21 cellular contexts compared by ENCODE assay signal in genomic region chr5:126883801-126884200, GRCh38.
DNase-seq lines count a peak whose midpoint lies in the region; TF ChIP-seq lines count a peak whose summit lies in the region.
"Had no signal": no experiment of that assay in that cellular context is flagged by ENCODE, and none has a peak within 500 bp of the region (broad histone marks: within the 10 kb centered on the region; RNA-seq: fewer than 3 reads in every experiment).

No MANE protein-coding gene starts in this region.

- 28% methylated on average over 2 of the region's 2 CpGs for WGBS in hepatocyte (ENCODE audit: low lambda C conversion rate, missing lambda C conversion rate)
- no CpG with 5 or more reads among the region's 2 CpGs for WGBS in trophoblast cell (ENCODE audit: extremely low coverage, insufficient coverage, insufficient read length)

- H2BK120ac ChIP-seq in trophoblast cell (ENCODE audit: insufficient read depth, low read length, poor library complexity): no peak overlapping the region

- H4K20me1 ChIP-seq in hepatocyte (ENCODE audit: insufficient read depth, poor library complexity, severe bottlenecking): no peaks in the 10 kb centered on the region

- H3K4me2 ChIP-seq in hepatocyte (peak overlapping the region; percentile 5), trophoblast cell (ENCODE audit: low read length) (no peak overlapping the region)

- no peak overlapping the region for H3K4ac ChIP-seq in trophoblast cell (ENCODE audit: low read depth, low read length)

- H3K27ac ChIP-seq in hepatocyte (no peak overlapping the region), uterus (peak overlapping the region; percentile 52 to 54), tibial artery (no peak overlapping the region), trophoblast cell (ENCODE audit: low read depth, low read length) (no peak overlapping the region)
- H3K27ac ChIP-seq: 22Rv1, adrenal gland had no signal

- no peak overlapping the region for H3K18ac ChIP-seq in trophoblast cell (ENCODE audit: low read length)

- no peak overlapping the region for H3K23ac ChIP-seq in trophoblast cell (ENCODE audit: low read length)

- H3K9me2 ChIP-seq in hepatocyte (replicated peaks; ENCODE audit: insufficient read depth): no peaks in the 10 kb centered on the region

- H3K4me1 ChIP-seq in adipocyte (ENCODE audit: control insufficient read depth, insufficient read depth, low read length) (peaks cover 8% of the 10 kb centered on the region), hepatocyte (ENCODE audit: insufficient read depth) (no peaks in the 10 kb centered on the region), uterus (no peaks in the 10 kb centered on the region), tibial artery (no peaks in the 10 kb centered on the region), trophoblast cell (ENCODE audit: control insufficient read depth in 1 of 2, insufficient read depth in 2 of 2, low read length in 2 of 2) (no peaks in the 10 kb centered on the region)
- H3K4me1 ChIP-seq: adrenal gland had no signal

- no peak overlapping the region for H4K8ac ChIP-seq in trophoblast cell (ENCODE audit: low read depth, low read length)

- H3K4me3 ChIP-seq in adipocyte (ENCODE audit: low read length) (no peak overlapping the region), hepatocyte (no peak overlapping the region), uterus (no peak overlapping the region), tibial artery (no peak overlapping the region), trophoblast cell (ENCODE audit: low read depth, low read length) (no peak overlapping the region)
- H3K4me3 ChIP-seq: adrenal gland had no signal

- no peaks in the 10 kb centered on the region for H3K79me2 ChIP-seq in hepatocyte
- H3K79me2 ChIP-seq in trophoblast cell (ENCODE audit: control insufficient read depth, insufficient read depth, low read length, poor library complexity): no peaks in the 10 kb centered on the region

- no peak overlapping the region for H4K12ac ChIP-seq in trophoblast cell (ENCODE audit: low read depth, low read length)

- TF ChIP-seq POLR2A in uterus (IDR thresholded peaks at IDR 0.05): no peak

- no peak overlapping the region for H2BK5ac ChIP-seq in trophoblast cell (ENCODE audit: low read depth, low read length, poor library complexity)

- H3K9ac ChIP-seq in adipocyte (ENCODE audit: low read length): no peak overlapping the region
- no peak overlapping the region for H3K9ac ChIP-seq in trophoblast cell (ENCODE audit: low read length)

- H3K27me3 ChIP-seq in adipocyte (replicated peaks; ENCODE audit: control insufficient read depth, insufficient read depth, low read length): peaks cover 10% of the 10 kb centered on the region
- H3K27me3 ChIP-seq in hepatocyte: no peaks in the 10 kb centered on the region
- no peaks in the 10 kb centered on the region for H3K27me3 ChIP-seq in uterus
- no peaks in the 10 kb centered on the region for H3K27me3 ChIP-seq in tibial artery
- no peaks in the 10 kb centered on the region for H3K27me3 ChIP-seq in trophoblast cell (ENCODE audit: insufficient read depth, low read length)
- H3K27me3 ChIP-seq: adrenal gland had no signal

- intact Hi-C loops in uterus (cut with DNase I; ENCODE audit: low total_unique reads): no loop called here
- intact Hi-C loops in tibial artery (cut with DNase I; ENCODE audit: low total_unique reads): no loop called here

- H3K9me3 ChIP-seq in adipocyte (ENCODE audit: control insufficient read depth, low read length) (no peaks in the 10 kb centered on the region), hepatocyte (ENCODE audit: low read depth) (no peaks in the 10 kb centered on the region), uterus (no peaks in the 10 kb centered on the region), tibial artery (no peaks in the 10 kb centered on the region), trophoblast cell (ENCODE audit: insufficient read depth, low read depth, low read length) (no peaks in the 10 kb centered on the region)
- H3K9me3 ChIP-seq: adrenal gland had no signal

- H2BK12ac ChIP-seq in trophoblast cell (ENCODE audit: low read length): no peak overlapping the region

- H3K14ac ChIP-seq in trophoblast cell (ENCODE audit: low read length): no peak overlapping the region

- H3K36me3 ChIP-seq in adipocyte (ENCODE audit: control insufficient read depth, insufficient read depth, low read length, severe bottlenecking) (no peaks in the 10 kb centered on the region), hepatocyte (replicated peaks; ENCODE audit: insufficient read depth, low read depth) (no peaks in the 10 kb centered on the region), uterus (no peaks in the 10 kb centered on the region), tibial artery (no peaks in the 10 kb centered on the region), trophoblast cell (ENCODE audit: control insufficient read depth in 1 of 2, insufficient read depth in 2 of 2, low read length in 2 of 2) (no peaks in the 10 kb centered on the region)
- H3K36me3 ChIP-seq: adrenal gland had no signal

- H3K79me1 ChIP-seq in trophoblast cell (ENCODE audit: low read length): no peaks in the 10 kb centered on the region

- peak; percentile 65 for DNase-seq in NCI-H82 (lab: John Stamatoyannopoulos, UW)
- DNase-seq in NCI-H82 treated with DMSO at 0.1 percent for 48 hours (lab: John Stamatoyannopoulos, UW; ENCODE audit: unreplicated experiment): no peak
- peak; percentile 8 for DNase-seq in adipocyte (ENCODE audit: low read depth)
- DNase-seq in hepatocyte (ENCODE audit: low spot score): no peak
- no peak for DNase-seq in uterus
- DNase-seq in T1000 (lab: John Stamatoyannopoulos, UW): no peak
- DNase-seq in tibial artery: no peak
- DNase-seq in trophoblast cell: no peak
- DNase-seq: activated CD8-positive, alpha-beta T cell treated with anti-CD3 and anti-CD28 coated beads, Interleukin-2, amount 10 ng/mL, durations not matched to agents 7 days and 5 days; activated naive CD4-positive, alpha-beta T cell; activated T-cell treated with anti-CD3 and anti-CD28 coated beads, Interleukin-2, amount 50 U/mL, for 1 hour; CD8-positive, alpha-beta T cell; cortex of kidney; glutamatergic neuron; NCI-H1436; retina; SHP77; stimulated activated CD4-positive, alpha-beta T cell treated with anti-CD3 and anti-CD28 coated beads, Interleukin-4, amount 100 ng/mL, for 24 hours; stimulated activated naive CD4-positive, alpha-beta T cell treated with Interleukin-2 at 50 U/mL for 16 hours had no signal

- TF ChIP-seq CTCF in hepatocyte (IDR thresholded peaks at IDR 0.05; ENCODE audit: poor library complexity) (no peak), uterus (IDR thresholded peaks at IDR 0.05) (no peak), tibial artery (IDR thresholded peaks at IDR 0.05) (no peak)

- no peak overlapping the region for H4K91ac ChIP-seq in trophoblast cell (ENCODE audit: low read depth, low read length)

- H2AFZ ChIP-seq in hepatocyte: no peak overlapping the region
- no peak overlapping the region for H2AFZ ChIP-seq in trophoblast cell (ENCODE audit: insufficient read depth, low read length, poor library complexity)

- no peak overlapping the region for H2AK5ac ChIP-seq in trophoblast cell (ENCODE audit: low read length)

Comparison
In these comparisons a context has a peak if more than half of its experiments do, and no peak if none do; other contexts are left out.
1. DNase-seq: peak in NCI-H82 (single experiment) and adipocyte (single experiment); none in NCI-H82 treated with DMSO at 0.1 percent for 48 hours (single experiment), hepatocyte (single experiment), uterus (0 of 2), T1000 (single experiment), tibial artery (0 of 2) and trophoblast cell (0 of 2).
2. H3K27ac ChIP-seq: peak in uterus (2 of 2); none in hepatocyte (single experiment), tibial artery (0 of 2) and trophoblast cell (single experiment).